24 cellular contexts compared by ENCODE assay signal in the genomic region with DNA sequence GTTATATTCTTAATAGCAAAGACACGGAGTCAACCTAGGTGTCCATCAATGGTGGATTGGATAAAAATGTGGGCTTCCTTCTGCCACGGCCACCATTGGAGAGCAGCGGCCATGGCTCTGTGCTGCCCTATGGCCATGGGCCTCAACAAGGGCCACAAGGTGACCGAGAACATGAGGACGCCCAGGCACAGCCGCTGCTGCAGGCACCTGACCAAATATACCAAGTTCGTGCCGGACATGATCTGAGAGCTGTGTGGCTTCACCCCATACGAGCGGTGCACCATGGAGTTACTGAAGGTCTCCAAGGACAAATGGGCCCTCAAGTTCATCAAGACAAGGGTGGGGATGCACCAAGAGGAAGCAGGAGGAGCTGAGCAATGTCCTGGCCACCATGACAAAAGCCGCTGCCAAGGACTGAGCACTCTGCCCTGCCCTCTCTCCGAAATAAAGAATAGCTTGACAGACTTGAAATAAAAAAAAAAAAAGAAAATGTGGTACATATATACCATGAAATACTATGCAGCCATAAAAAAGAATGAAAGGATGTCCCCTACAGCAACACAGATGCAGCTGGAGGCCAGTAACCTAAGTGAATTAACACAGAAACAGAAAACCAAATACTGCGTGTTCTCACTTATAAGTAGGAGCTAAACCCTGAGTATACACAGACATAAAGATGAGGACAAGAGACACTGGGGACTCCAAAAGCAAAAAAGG.
"Had no signal": no experiment of that assay in that cellular context is flagged by ENCODE, and none has a peak within 500 bp of the region (broad histone marks: within the 10 kb centered on the region; RNA-seq: fewer than 3 reads in every experiment).

No MANE protein-coding gene starts in this region.

- H3K36me3 Mint-ChIP-seq: natural killer cell had no signal

- ATAC-seq: activated CD4-positive, alpha-beta T cell treated with anti-CD3 and anti-CD28 coated beads for 36 hours; foreskin keratinocyte; left lung; natural killer cell; stimulated activated naive B cell treated with anti-CD40 and anti-IgM and Interleukin-4, amounts not matched to agents 10 μg/mL and 1 μg/mL and 100 μg/mL, for 72 hours had no signal

- H3K27ac Mint-ChIP-seq: activated B cell treated with CpG ODN at 0.5 μM for 24 hours; activated CD4-positive, alpha-beta memory T cell treated with anti-CD3 and anti-CD28 coated beads for 36 hours; activated CD4-positive, alpha-beta T cell treated with anti-CD3 and anti-CD28 coated beads for 36 hours; immature natural killer cell; natural killer cell; progenitor cell of endocrine pancreas; stimulated activated naive B cell treated with anti-CD40 and anti-IgM and Interleukin-4, amounts not matched to agents 10 μg/mL and 1 μg/mL and 100 μg/mL, for 72 hours; T-helper 1 cell treated with Interleukin-12 subunit alpha and Interleukin-12 subunit beta and Interleukin-4 antibody, amounts not matched to agents 30 μg/mL and 1 μg/mL, for 36 hours; type B pancreatic cell had no signal

- H3K9me3 Mint-ChIP-seq: activated B cell treated with CpG ODN at 0.5 μM for 24 hours; immature natural killer cell; natural killer cell; stimulated activated naive B cell treated with anti-CD40 and anti-IgM and Interleukin-4, amounts not matched to agents 10 μg/mL and 1 μg/mL and 100 μg/mL, for 72 hours; type B pancreatic cell had no signal

- H3K4me3 ChIP-seq: ascending aorta, hepatocyte, left lung, testis had no signal

- DNase-seq: activated B cell treated with CpG ODN at 0.5 μM for 24 hours; activated CD4-positive, alpha-beta memory T cell treated with anti-CD3 and anti-CD28 coated beads for 36 hours; activated CD4-positive, alpha-beta T cell treated with anti-CD3 and anti-CD28 coated beads for 36 hours; activated gamma-delta T cell; activated naive CD4-positive, alpha-beta T cell treated with anti-CD3 and anti-CD28 coated beads, Interleukin-2, amount 50 U/mL, for 16 hours; brain microvascular endothelial cell; caudate nucleus; dermis blood vessel endothelial cell; effector CD8-positive, alpha-beta T cell; foreskin keratinocyte; glutamatergic neuron; immature natural killer cell; kidney glomerular epithelial cell; left lung; natural killer cell; stimulated activated CD4-positive, alpha-beta T cell treated with anti-CD3 and anti-CD28 coated beads, Interleukin-2, amount 100 ng/mL, for 48 hours; stimulated activated CD8-positive, alpha-beta memory T cell treated with anti-CD3 and anti-CD28 coated beads, Interleukin-4, amount 100 ng/mL, for 48 hours; stimulated activated naive B cell treated with anti-CD40 and anti-IgM and Interleukin-4, amounts not matched to agents 10 μg/mL and 1 μg/mL and 100 μg/mL, for 72 hours; testis had no signal

- H3K4me2 ChIP-seq: hepatocyte had no signal

- H3K4me3 Mint-ChIP-seq: activated B cell treated with CpG ODN at 0.5 μM for 24 hours; activated CD4-positive, alpha-beta memory T cell treated with anti-CD3 and anti-CD28 coated beads for 36 hours; activated CD4-positive, alpha-beta T cell treated with anti-CD3 and anti-CD28 coated beads for 36 hours; immature natural killer cell; natural killer cell; stimulated activated naive B cell treated with anti-CD40 and anti-IgM and Interleukin-4, amounts not matched to agents 10 μg/mL and 1 μg/mL and 100 μg/mL, for 72 hours; T-helper 1 cell treated with Interleukin-12 subunit alpha and Interleukin-12 subunit beta and Interleukin-4 antibody, amounts not matched to agents 30 μg/mL and 1 μg/mL, for 36 hours; type B pancreatic cell had no signal

- H3K27me3 Mint-ChIP-seq: activated B cell treated with CpG ODN at 0.5 μM for 24 hours; activated CD4-positive, alpha-beta memory T cell treated with anti-CD3 and anti-CD28 coated beads for 36 hours; activated CD4-positive, alpha-beta T cell treated with anti-CD3 and anti-CD28 coated beads for 36 hours; progenitor cell of endocrine pancreas; stimulated activated naive B cell treated with anti-CD40 and anti-IgM and Interleukin-4, amounts not matched to agents 10 μg/mL and 1 μg/mL and 100 μg/mL, for 72 hours; type B pancreatic cell had no signal

- H3K27me3 ChIP-seq: ascending aorta, brain microvascular endothelial cell, foreskin keratinocyte, hepatocyte, left lung, testis had no signal

- H3K27ac ChIP-seq: brain microvascular endothelial cell, foreskin keratinocyte, hepatocyte, left lung had no signal

- H3K9me3 ChIP-seq: ascending aorta, left lung, testis had no signal

- H3K79me2 ChIP-seq: hepatocyte had no signal

- H2AFZ ChIP-seq: hepatocyte had no signal
